ENCODE assay signal across 12 cellular contexts in genomic region chr17:50842506-50843149, GRCh38. TPM values are rescaled to one million over a fixed set of nuclear protein-coding genes. Genes with fewer than 3 reads are reported as not detected.
A peak's percentile ranks its signal among the peaks of the same experiment; 100 is the strongest.
DNase-seq lines count a peak whose midpoint lies in the region; ATAC-seq, FAIRE-seq and TF ChIP-seq lines count a peak whose summit lies in the region.
"Had no signal": no experiment of that assay in that cellular context is flagged by ENCODE, and none has a peak within 500 bp of the region (broad histone marks: within the 10 kb centered on the region; RNA-seq: fewer than 3 reads in every experiment).

No MANE protein-coding gene starts in this region.

- no peak for DNase-seq in HTR-8/SVneo (ENCODE audit: insufficient read length, low spot score)
- DNase-seq in left colon: no peak
- no peak for DNase-seq in substantia nigra (lab: John Stamatoyannopoulos, UW)
- no peak for DNase-seq in D341Med (ENCODE audit: low spot score)
- DNase-seq in NCI-H1092 treated with DMSO at 0.1 percent for 48 hours (lab: John Stamatoyannopoulos, UW): no peak
- DNase-seq in MG63: no peak
- DNase-seq: NCI-H1048, SIG-M5 had no signal

- H3K4me3 ChIP-seq in MG63: no peak overlapping the region

- no peaks in the 10 kb centered on the region for H3K9me3 Mint-ChIP-seq in brain
- H3K9me3 Mint-ChIP-seq: CD4-positive, CD25-positive, alpha-beta regulatory T cell had no signal

- H3K36me3 ChIP-seq in MG63: no peaks in the 10 kb centered on the region

- H3K27ac ChIP-seq in substantia nigra (ENCODE audit: low read depth, low read length, poor library complexity, severe bottlenecking): peak overlapping the region; percentile 75

- ATAC-seq in left colon: peak; percentile 5

- H3K4me1 Mint-ChIP-seq in brain: peaks cover 46% of the 10 kb centered on the region
- H3K4me1 Mint-ChIP-seq: CD4-positive, CD25-positive, alpha-beta regulatory T cell had no signal

- no peak overlapping the region for H3K4me3 Mint-ChIP-seq in brain
- H3K4me3 Mint-ChIP-seq: CD4-positive, CD25-positive, alpha-beta regulatory T cell had no signal

- H3K9me3 ChIP-seq in MG63: no peaks in the 10 kb centered on the region
- H3K9me3 ChIP-seq: Caco-2 had no signal

- H3K36me3 Mint-ChIP-seq in brain: no peaks in the 10 kb centered on the region
- H3K36me3 Mint-ChIP-seq: CD4-positive, CD25-positive, alpha-beta regulatory T cell had no signal

- FAIRE-seq in HTR-8/SVneo (lab: Jason Lieb, UNC): peak; percentile 69

- H3K27ac Mint-ChIP-seq in brain: peak overlapping the region in 3 of 5 experiments; percentile 80 to 88 (median 87)

- H3K27me3 ChIP-seq in MG63: no peaks in the 10 kb centered on the region

- intact Hi-C loops in left colon (cut with DNase I, micrococcal nuclease): loop anchor here in 1 of 2 donors (5.0 to 10.0 kb wide), 2 partner anchors 60 to 298 kb away; partner anchors contain the start of gene SPATA20

- no peaks in the 10 kb centered on the region for H3K27me3 Mint-ChIP-seq in brain
- H3K27me3 Mint-ChIP-seq: CD4-positive, CD25-positive, alpha-beta regulatory T cell had no signal

- TF ChIP-seq CTCF in brain (conservative IDR thresholded peaks at IDR 0.05): no peak

RNA-seq across cellular contexts. Expression of gene WFIKKN2, which starts 7.2 kb away (rescaled TPM):
- 0.70 TPM for polyA plus RNA-seq in brain (ENCODE audit: insufficient read depth, low read depth, low replicate concordance)
- under 1 TPM; 0.06 to 0.08 TPM for total RNA-seq in left colon
- total RNA-seq in MG63 (2014; rRNA removed; shearing (Covaris generic); ENCODE audit: low replicate concordance): not detected in 2 replicates
- total RNA-seq: Caco-2; CD4-positive, CD25-positive, alpha-beta regulatory T cell; M059J had no signal
- polyA plus RNA-seq: CD4-positive, CD25-positive, alpha-beta regulatory T cell had no signal

RNA-seq across cellular contexts. Expression of gene TOB1, which starts 23.5 kb away (rescaled TPM):
- 14.6 TPM for polyA plus RNA-seq in brain (ENCODE audit: insufficient read depth, low read depth, low replicate concordance)
- total RNA-seq in left colon: 100 to 1,000 TPM; 138 to 175 TPM
- total RNA-seq in MG63 (2014; rRNA removed; shearing (Covaris generic); ENCODE audit: low replicate concordance): 16.0 and 17.5 TPM in 2 replicates
